12 cellular contexts compared by ENCODE assay signal in genomic region chr11:11163256-11163655, GRCh38.
A peak's percentile ranks its signal among the peaks of the same experiment; 100 is the strongest.
DNase-seq lines count a peak whose midpoint lies in the region; ATAC-seq and TF ChIP-seq lines count a peak whose summit lies in the region.
"Had no signal": no experiment of that assay in that cellular context is flagged by ENCODE, and none has a peak within 500 bp of the region (broad histone marks: within the 10 kb centered on the region; RNA-seq: fewer than 3 reads in every experiment).

No MANE protein-coding gene starts in this region.

- H3K4me3 ChIP-seq in mesendoderm (ENCODE audit: low read length), result no peak overlapping the region
- H3K4me3 ChIP-seq: stomach had no signal

- no peak overlapping the region for H3K27ac Mint-ChIP-seq in chondrocyte (ENCODE audit: unreplicated experiment)
- H3K27ac Mint-ChIP-seq: activated T-helper 1 cell treated with anti-CD3 and anti-CD28 coated beads, Interleukin-12 subunit alpha, Interleukin-12 subunit beta, Interleukin-2, Interleukin-4 antibody, amounts not matched to agents 30 ng/mL and 10 ng/mL and 1 ng/mL, durations not matched to agents 14 hours and 24 hours and 36 hours had no signal

- H3K36me3 Mint-ChIP-seq in chondrocyte (ENCODE audit: low read depth), result no peaks in the 10 kb centered on the region
- H3K36me3 Mint-ChIP-seq: CD8-positive, alpha-beta memory T cell had no signal

- H3K4ac ChIP-seq in mesendoderm (ENCODE audit: low read depth, low read length), result no peak overlapping the region

- H3K4me2 ChIP-seq in mesendoderm (ENCODE audit: low read length), result no peak overlapping the region

- no peaks in the 10 kb centered on the region for H3K9me3 Mint-ChIP-seq in chondrocyte (ENCODE audit: low read depth)
- H3K9me3 Mint-ChIP-seq: activated T-helper 1 cell treated with anti-CD3 and anti-CD28 coated beads, Interleukin-12 subunit alpha, Interleukin-12 subunit beta, Interleukin-2, Interleukin-4 antibody, amounts not matched to agents 30 ng/mL and 10 ng/mL and 1 ng/mL, durations not matched to agents 14 hours and 24 hours and 36 hours; CD8-positive, alpha-beta memory T cell had no signal

- no peak overlapping the region for H2BK15ac ChIP-seq in mesendoderm (replicated peaks; ENCODE audit: low read depth)

- peaks cover 25% of the 10 kb centered on the region for H3K4me1 Mint-ChIP-seq in chondrocyte (ENCODE audit: low read depth)
- H3K4me1 Mint-ChIP-seq: CD8-positive, alpha-beta memory T cell had no signal

- no peak overlapping the region for H4K5ac ChIP-seq in mesendoderm (ENCODE audit: low read length)

- DNase-seq in AG08396 (ENCODE audit: low spot score) (peak; percentile 13), HEK293T (ENCODE audit: extremely low spot score) (peak; percentile 52), chondrocyte (ENCODE audit: low spot score) (no peak), mesendoderm (peak; percentile 63), substantia nigra (lab: John Stamatoyannopoulos, UW) (no peak)
- no peak for DNase-seq in stimulated activated CD4-positive, alpha-beta T cell treated with anti-CD3 and anti-CD28 coated beads, Interleukin-2, amount 100 ng/mL, for 24 hours
- DNase-seq: CD8-positive, alpha-beta memory T cell; cortex of kidney; stomach had no signal

- CTCF ChIA-PET in HEK293T (lab: Yijun Ruan, JAX), result interaction anchor here (0.8 kb wide), 1 partner anchor 25 kb away, joined by 4 read pairs; no protein-coding TSS in a partner anchor

- H3K27ac ChIP-seq in mesendoderm (ENCODE audit: low read depth, low read length) (no peak overlapping the region), substantia nigra (ENCODE audit: low read depth, low read length, poor library complexity, severe bottlenecking) (no peak overlapping the region)
- H3K27ac ChIP-seq: stomach had no signal

- no peaks in the 10 kb centered on the region for H3K79me2 ChIP-seq in mesendoderm (ENCODE audit: control insufficient read depth, insufficient read depth, low read length)

- no peak overlapping the region for H3K9ac ChIP-seq in mesendoderm (ENCODE audit: low read length)

- no peaks in the 10 kb centered on the region for H3K27me3 ChIP-seq in mesendoderm (ENCODE audit: insufficient read depth, low read length, poor library complexity)
- H3K27me3 ChIP-seq: stomach had no signal

- H2BK120ac ChIP-seq in mesendoderm (ENCODE audit: low read depth, low read length), result no peak overlapping the region

- H3K27me3 Mint-ChIP-seq in chondrocyte (ENCODE audit: low read depth), result no peaks in the 10 kb centered on the region

- ATAC-seq in GM19023 (IDR thresholded peaks at IDR 0.05; ENCODE audit: unreplicated experiment), result no peak
- no peak for ATAC-seq in GM19351 (IDR thresholded peaks at IDR 0.05; ENCODE audit: unreplicated experiment)

- H3K4me3 Mint-ChIP-seq in chondrocyte (ENCODE audit: unreplicated experiment), result no peak overlapping the region
- H3K4me3 Mint-ChIP-seq: activated T-helper 1 cell treated with anti-CD3 and anti-CD28 coated beads, Interleukin-12 subunit alpha, Interleukin-12 subunit beta, Interleukin-2, Interleukin-4 antibody, amounts not matched to agents 30 ng/mL and 10 ng/mL and 1 ng/mL, durations not matched to agents 14 hours and 24 hours and 36 hours; CD8-positive, alpha-beta memory T cell had no signal

- no peaks in the 10 kb centered on the region for H3K79me1 ChIP-seq in mesendoderm (ENCODE audit: low read length)

- POLR2A ChIA-PET in HEK293T (lab: Yijun Ruan, JAX), result no interaction called here

- peak; percentile 56 for TF ChIP-seq CTCF in chondrocyte (IDR thresholded peaks at IDR 0.05)

- WGBS in mesendoderm (ENCODE audit: extremely low coverage, insufficient coverage, low lambda C conversion rate), result no CpG with 5 or more reads among the region's 5 CpGs

- H3K23ac ChIP-seq in mesendoderm (ENCODE audit: low read length), result no peak overlapping the region

- no peak overlapping the region for H3K18ac ChIP-seq in mesendoderm (ENCODE audit: low read length)

- no peak overlapping the region for H3K56ac ChIP-seq in mesendoderm (ENCODE audit: low read length)

- H2AK5ac ChIP-seq in mesendoderm (ENCODE audit: low read length), result no peak overlapping the region

- no peak overlapping the region for H4K8ac ChIP-seq in mesendoderm (ENCODE audit: low read depth, low read length)

- no peaks in the 10 kb centered on the region for H3K36me3 ChIP-seq in mesendoderm (ENCODE audit: control insufficient read depth, insufficient read depth, low read length)
- H3K36me3 ChIP-seq: stomach had no signal

- no peaks in the 10 kb centered on the region for H3K4me1 ChIP-seq in mesendoderm (ENCODE audit: control insufficient read depth, low read depth, low read length)

- no peak overlapping the region for H2BK5ac ChIP-seq in mesendoderm (ENCODE audit: low read length)

TF ChIP-seq in HEK293T, 16 proteins besides CTCF, POLR2A, EP300 and RAD21:
- TF ChIP-seq FOXA1 (IDR thresholded peaks at IDR 0.05) (no peak), ELF4 (IDR thresholded peaks at IDR 0.05) (no peak), CTBP1 (IDR thresholded peaks at IDR 0.05; ENCODE audit: borderline replicate concordance) (no peak), PKNOX1 (IDR thresholded peaks at IDR 0.05) (0 out of 2 replicates have a peak, but pooled peaks have one; percentile 20), L3MBTL2 (conservative IDR thresholded peaks at IDR 0.05) (peak; percentile 63)

Comparison
In these comparisons a context has a peak if more than half of its experiments do, and no peak if none do; other contexts are left out.
1. DNase-seq: peak in AG08396 (single experiment), HEK293T (single experiment) and mesendoderm (single experiment); none in chondrocyte (single experiment), stimulated activated CD4-positive, alpha-beta T cell treated with anti-CD3 and anti-CD28 coated beads, Interleukin-2, amount 100 ng/mL, for 24 hours (0 of 2) and substantia nigra (0 of 49).